Comparison of ENCODE assay signal across 1 cellular context in genomic region chr18:80033181-80034067, GRCh38.
TF ChIP-seq lines count a peak whose summit lies in the region.

No MANE protein-coding gene starts in this region.

TF ChIP-seq in HepG2, 621 proteins besides CTCF, POLR2A, EP300 and RAD21 (continued from another document):
- TF ChIP-seq ZBTB4 (CRISPR knock-in tag; IDR thresholded peaks at IDR 0.05; ENCODE audit: borderline replicate concordance) (peak; percentile 61; the same call in 1 of the 2 replicates), HNRNPL (IDR thresholded peaks at IDR 0.05; ENCODE audit: low read depth, low read length) (0 out of 2 replicates have a peak, but pooled peaks have one; percentile 53), ATF2 (CRISPR knock-in tag; IDR thresholded peaks at IDR 0.05) (no peak), MAZ (IDR thresholded peaks at IDR 0.05; ENCODE audit: borderline replicate concordance, low read depth, low read length) (no peak), MAZ (CRISPR knock-in tag; IDR thresholded peaks at IDR 0.05; ENCODE audit: low read depth) (peak; percentile 72; the same call in 1 of the 2 replicates), ZNF768 (CRISPR knock-in tag; IDR thresholded peaks at IDR 0.05) (peak; percentile 27), EHMT2 (IDR thresholded peaks at IDR 0.05; ENCODE audit: borderline replicate concordance, low read depth, low read length) (no peak), MAFK (conservative IDR thresholded peaks at IDR 0.05 in 1 of 2, IDR thresholded peaks at IDR 0.05 in 1 of 2; ENCODE audit: low read length in 2 of 2) (no peak), ZNF441 (CRISPR knock-in tag; IDR thresholded peaks at IDR 0.05; ENCODE audit: borderline replicate concordance) (peak; percentile 42; the same call in 1 of the 2 replicates), ZNF446 (CRISPR knock-in tag; IDR thresholded peaks at IDR 0.05) (0 out of 2 replicates have a peak, but pooled peaks have one; percentile 60), ZFY (CRISPR knock-in tag; IDR thresholded peaks at IDR 0.05) (peak; percentile 76), KDM3A (CRISPR knock-in tag; IDR thresholded peaks at IDR 0.05; ENCODE audit: low read depth) (no peak), RFX5 (IDR thresholded peaks at IDR 0.05; ENCODE audit: low read depth, low read length) (no peak), ZNF274 (CRISPR knock-in tag; IDR thresholded peaks at IDR 0.05) (peak; percentile 58; the same call in 1 of the 2 replicates), ZNF496 (CRISPR knock-in tag; IDR thresholded peaks at IDR 0.05; ENCODE audit: insufficient replicate concordance) (no peak), POLR2G (IDR thresholded peaks at IDR 0.05; ENCODE audit: low read depth, low read length) (peak; percentile 44; the same call in 1 of the 2 replicates)
